8 cellular contexts compared by ENCODE assay signal in the genomic region with DNA sequence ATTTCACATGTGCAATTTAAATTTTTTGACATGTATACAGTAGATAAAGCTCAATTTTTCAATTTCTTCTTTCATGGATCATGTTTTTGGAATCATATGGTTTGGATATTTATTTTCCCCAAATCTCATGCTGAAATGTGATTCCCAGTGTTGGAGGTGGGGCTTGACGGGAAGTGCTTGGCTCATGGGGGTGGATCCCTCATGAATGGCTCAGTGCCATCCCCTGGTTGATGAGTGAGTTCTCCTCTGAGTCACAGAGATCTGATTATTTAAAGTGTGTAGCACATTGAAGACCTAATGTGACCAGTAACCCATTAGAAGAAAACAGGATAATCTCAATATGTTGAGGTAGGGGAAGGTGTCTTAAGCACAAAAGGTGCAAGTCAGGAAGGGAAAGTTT. TPM values are rescaled to one million over a fixed set of nuclear protein-coding genes. Genes with fewer than 3 reads are reported as not detected.
A peak's percentile ranks its signal among the peaks of the same experiment; 100 is the strongest.
DNase-seq lines count a peak whose midpoint lies in the region; ATAC-seq and TF ChIP-seq lines count a peak whose summit lies in the region.

No MANE protein-coding gene starts in this region.

- H3K9ac ChIP-seq in mucosa of stomach (ENCODE audit: low read length): peak overlapping the region; percentile 18

- TF ChIP-seq EP300 in esophagus muscularis mucosa (IDR thresholded peaks at IDR 0.05): no peak

- ATAC-seq in HG02642 (IDR thresholded peaks at IDR 0.05; ENCODE audit: poor library complexity, unreplicated experiment): no peak

- H3K9me3 ChIP-seq in Peyer's patch (no peaks in the 10 kb centered on the region), esophagus muscularis mucosa (no peaks in the 10 kb centered on the region), mucosa of stomach (ENCODE audit: control insufficient read depth, low read length) (no peaks in the 10 kb centered on the region)

- 9% methylated on average over 1 of the region's 1 CpG for WGBS in esophagus muscularis mucosa

- H3K27ac ChIP-seq in Peyer's patch: peak overlapping the region; percentile 53 to 84 (median 76)
- peak overlapping the region; percentile 73 to 85 (median 79) for H3K27ac ChIP-seq in esophagus muscularis mucosa (replicated peaks in 1 of 4)

- TF ChIP-seq POLR2A in Peyer's patch (IDR thresholded peaks at IDR 0.05) (no peak), esophagus muscularis mucosa (IDR thresholded peaks at IDR 0.05; ENCODE audit: low read depth) (no peak)

- no peak for TF ChIP-seq CTCF in Peyer's patch (IDR thresholded peaks at IDR 0.05)
- TF ChIP-seq CTCF in esophagus muscularis mucosa (IDR thresholded peaks at IDR 0.05): no peak

- H3K4me1 ChIP-seq in Peyer's patch (peaks cover 0 to 20% (median 2%) of the 10 kb centered on the region in 4 donors), esophagus muscularis mucosa (peaks cover 9 to 27% (median 13%) of the 10 kb centered on the region in 4 donors), mucosa of stomach (ENCODE audit: control insufficient read depth, insufficient read depth, low read length) (peaks cover 7% of the 10 kb centered on the region)

- DNase-seq in COLO829 (ENCODE audit: low spot score) (peak; percentile 92), Peyer's patch (peak in 2 of 3 donors; percentile 51 to 83), esophagus muscularis mucosa (ENCODE audit: extremely low spot score) (no peak), mesenteric fat pad (ENCODE audit: low spot score) (no peak), NCI-H1436 (lab: John Stamatoyannopoulos, UW) (no peak), middle frontal gyrus (ENCODE audit: extremely low spot score, low spot score) (no peak)

- H3K36me3 ChIP-seq in Peyer's patch: no peaks in the 10 kb centered on the region
- H3K36me3 ChIP-seq in esophagus muscularis mucosa: no peaks in the 10 kb centered on the region
- H3K36me3 ChIP-seq in mucosa of stomach (ENCODE audit: control insufficient read depth, insufficient read depth, low read length): no peaks in the 10 kb centered on the region

- intact Hi-C loops in esophagus muscularis mucosa (cut with DNase I): no loop called here

- no peaks in the 10 kb centered on the region for H3K27me3 ChIP-seq in Peyer's patch
- H3K27me3 ChIP-seq in esophagus muscularis mucosa: peaks cover 0 to 18% (median 0%) of the 10 kb centered on the region in 4 donors
- H3K27me3 ChIP-seq in mucosa of stomach (ENCODE audit: control insufficient read depth, insufficient read depth, low read length): no peaks in the 10 kb centered on the region

- H3K4me3 ChIP-seq in Peyer's patch (peak overlapping the region in 3 of 4 donors; percentile 8 to 45 (median 39)), esophagus muscularis mucosa (peak overlapping the region; percentile 38 to 60 (median 48)), mucosa of stomach (ENCODE audit: low read length) (no peak overlapping the region)

RNA-seq across cellular contexts. Expression of gene IFI16, which starts 9.1 kb away (rescaled TPM):
- total RNA-seq in Peyer's patch: 100 to 1,000 TPM in 1 of 4 donors, 10 to 100 TPM in 3; 10.5 to 106 (median 24.9) TPM
- 100 to 1,000 TPM in 1 of 4 donors, 10 to 100 TPM in 3; 25.7 to 101 (median 35.3) TPM for total RNA-seq in esophagus muscularis mucosa
- total RNA-seq in mesenteric fat pad: 128 TPM

Comparison
In these comparisons a context has a peak if more than half of its experiments do, and no peak if none do; other contexts are left out.
1. DNase-seq: peak in COLO829 (single experiment) and Peyer's patch (2 of 3); none in esophagus muscularis mucosa (single experiment), mesenteric fat pad (single experiment), NCI-H1436 (single experiment) and middle frontal gyrus (single experiment).